In the genomic region with DNA sequence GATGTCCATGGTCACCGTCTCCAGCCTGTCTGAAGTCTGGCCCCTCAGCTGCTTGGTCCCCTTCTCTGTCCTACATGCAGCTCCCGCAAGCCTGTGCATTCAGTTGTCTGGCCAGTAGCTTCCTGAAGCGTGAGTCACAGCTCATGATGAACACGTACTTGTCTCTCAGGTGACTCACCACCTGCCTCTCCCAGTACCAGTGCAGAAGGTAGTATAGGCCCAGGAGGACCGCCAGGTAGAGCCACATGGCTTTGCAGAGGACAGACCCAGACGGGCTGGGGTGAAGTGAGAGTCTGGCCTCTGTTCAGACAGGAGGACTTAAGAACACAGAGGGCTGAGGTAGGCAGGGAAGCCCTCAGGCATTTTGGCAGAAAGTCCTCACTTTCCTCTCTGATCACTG, we compare ENCODE assay signal across 12 cellular contexts. TPM values are rescaled to one million over a fixed set of nuclear protein-coding genes. Genes with fewer than 3 reads are reported as not detected.
DNase-seq lines count a peak whose midpoint lies in the region; ATAC-seq and TF ChIP-seq lines count a peak whose summit lies in the region.
"Not testable (repeated sequence)": the region's sequence is repeated elsewhere in the genome, so short reads cannot be mapped to it uniquely, and the experiment has no call there.
"Had no signal": no experiment of that assay in that cellular context is flagged by ENCODE, and none has a peak within 500 bp of the region (broad histone marks: within the 10 kb centered on the region; RNA-seq: fewer than 3 reads in every experiment).

No MANE protein-coding gene starts in this region.

- H3F3A ChIP-seq in PC-9 (ENCODE audit: insufficient read depth, low read depth), result not testable (repeated sequence)

- peak overlapping the region; percentile 50 for H3K27ac Mint-ChIP-seq in MCF 10A (ENCODE audit: low read depth, unreplicated experiment)

- not testable (repeated sequence) for H4K20me1 ChIP-seq in PC-9 (ENCODE audit: insufficient read depth)

- not testable (repeated sequence) for BruUV-seq in PC-9 (replicated peaks; lab: Mats Ljungman, UMichigan); MCF 10A (replicated peaks; lab: Mats Ljungman, UMichigan)

- H3K9me3 ChIP-seq in PC-9 (ENCODE audit: insufficient read depth, low read depth); mucosa of descending colon; thyroid gland: not testable (repeated sequence)

- POLR2A ChIA-PET in PC-9 (lab: Charles Lee; ENCODE audit: unreplicated experiment) (interaction anchor here (0.6 to 0.9 kb wide), 5 partner anchors 9 to 351 kb away, joined by 3 to 21 read pairs (median 4); a partner anchor contains a TSS), MCF 10A (lab: Yijun Ruan, JAX) (interaction anchor here (0.6 to 3.6 kb wide), 14 partner anchors 29 to 298 kb away, joined by 3 to 38 read pairs (median 4); a partner anchor contains a TSS)

- CTCF ChIA-PET in PC-9 (lab: Charles Lee) (interaction anchor here (0.5 to 0.6 kb wide), 4 partner anchors 146 to 349 kb away, joined by 3 to 14 read pairs (median 3); no protein-coding TSS in a partner anchor), MCF 10A (lab: Yijun Ruan, JAX) (interaction anchor here (0.6 to 4.4 kb wide), 13 partner anchors 37 to 246 kb away, joined by 4 to 212 read pairs (median 6); a partner anchor contains a TSS)

- TF ChIP-seq POLR2A in thyroid gland (IDR thresholded peaks at IDR 0.05), result not testable (repeated sequence)

- H3K9me2 ChIP-seq in PC-9 (ENCODE audit: insufficient read depth), result not testable (repeated sequence)

- H3K4me1 ChIP-seq in PC-9 (replicated peaks; ENCODE audit: insufficient read depth) (peaks cover 12% of the 10 kb centered on the region), foreskin keratinocyte (peaks cover 17% of the 10 kb centered on the region), thyroid gland (peaks cover 0 to 22% of the 10 kb centered on the region in 2 donors)
- not testable (repeated sequence) for H3K4me1 ChIP-seq in mucosa of descending colon (ENCODE audit: low read depth)

- not testable (repeated sequence) for TF ChIP-seq CTCF in PC-9 (conservative IDR thresholded peaks at IDR 0.05); MCF 10A (IDR thresholded peaks at IDR 0.05; ENCODE audit: unreplicated experiment); mucosa of descending colon (IDR thresholded peaks at IDR 0.05); thyroid gland (IDR thresholded peaks at IDR 0.05)
- TF ChIP-seq CTCF in foreskin keratinocyte (conservative IDR thresholded peaks at IDR 0.05), result peak; percentile 44

- H3K79me2 ChIP-seq in PC-9 (ENCODE audit: low read depth), result not testable (repeated sequence)

- DNase-seq in EH (ENCODE audit: low read depth) (peak; percentile 53), LoVo (ENCODE audit: low spot score) (peak; percentile 86), PC-9 (peak; percentile 89), MCF 10A (ENCODE audit: unreplicated experiment) (peak; percentile 96), foreskin keratinocyte (peak; percentile 97 to 99), thyroid gland (peak; percentile 76)
- DNase-seq in activated CD4-positive, alpha-beta T cell treated with anti-CD3 and anti-CD28 coated beads for 48 hours, result peak; percentile 46
- DNase-seq in mucosa of descending colon, result not testable (repeated sequence)

- not testable (repeated sequence) for H3K9me3 Mint-ChIP-seq in MCF 10A (ENCODE audit: unreplicated experiment)

- H3K36me3 ChIP-seq in PC-9 (ENCODE audit: low read depth); mucosa of descending colon (ENCODE audit: low read depth); thyroid gland: not testable (repeated sequence)

- H3K4me2 ChIP-seq in PC-9, result peak overlapping the region; percentile 20

- not testable (repeated sequence) for H3K4me3 ChIP-seq in PC-9; mucosa of descending colon; thyroid gland (replicated peaks in 1 of 3)

- WGBS in thyroid gland, 2 donors, result 31 to 38% methylated on average over 3 to 4 of the region's 6 CpGs

- intact Hi-C loops in PC-9 (cut with micrococcal nuclease; ENCODE audit: unreplicated experiment), result not testable (repeated sequence)
- intact Hi-C loops in MCF 10A (cut with micrococcal nuclease), result loop anchor here (2.0 to 5.0 kb wide), 2 partner anchors 39 to 348 kb away; no protein-coding TSS in a partner anchor
- intact Hi-C loops in mucosa of descending colon (cut with DNase I, micrococcal nuclease), result loop anchor here (2.0 kb wide), 2 partner anchors 227 to 229 kb away; no protein-coding TSS in a partner anchor
- intact Hi-C loops in thyroid gland (cut with DNase I), result loop anchor here (5.0 to 10.0 kb wide), 2 partner anchors 141 to 228 kb away; no protein-coding TSS in a partner anchor

- not testable (repeated sequence) for H3K27me3 ChIP-seq in PC-9 (ENCODE audit: insufficient read depth, low read depth); foreskin keratinocyte; thyroid gland

- ATAC-seq in foreskin keratinocyte (peak; percentile 97), mucosa of descending colon (peak; percentile 89)

- H3K4me3 Mint-ChIP-seq in MCF 10A (ENCODE audit: unreplicated experiment), result not testable (repeated sequence)

- not testable (repeated sequence) for H3K27ac ChIP-seq in PC-9, foreskin keratinocyte
- H3K27ac ChIP-seq in thyroid gland, result peak overlapping the region in 1 of 3 donors; percentile 45

- H3K4me1 Mint-ChIP-seq in MCF 10A (ENCODE audit: insufficient read depth, unreplicated experiment), result peaks cover 25% of the 10 kb centered on the region

- H2AFZ ChIP-seq in PC-9, result not testable (repeated sequence)

- H3K27me3 Mint-ChIP-seq in MCF 10A (ENCODE audit: insufficient read depth, unreplicated experiment), result not testable (repeated sequence)

- H3K36me3 Mint-ChIP-seq in MCF 10A (ENCODE audit: insufficient read depth, unreplicated experiment), result not testable (repeated sequence)

RNA-seq across cellular contexts. Expression of a gene that starts 20.6 kb away (rescaled TPM):
- 6.5 and 7.6 TPM in 2 replicates for total RNA-seq in PC-9 (2021)
- 5.2 and 6.2 TPM in 2 replicates for total RNA-seq in MCF 10A (2022)
- total RNA-seq in foreskin keratinocyte, result 6.4 and 6.5 TPM in 2 replicates
- polyA plus RNA-seq in foreskin keratinocyte, result 1.4 and 1.6 TPM in 2 replicates
- 1 to 10 TPM; 3.5 to 8.6 (median 4.6) TPM for total RNA-seq in mucosa of descending colon
- 1 to 10 TPM; 4.5 to 8.5 (median 7.4) TPM for total RNA-seq in thyroid gland

RNA-seq across cellular contexts. Expression of a gene that starts 28.3 kb away (rescaled TPM):
- 0.79 and 0.88 TPM in 2 replicates for total RNA-seq in PC-9 (2021)
- 0.10 and 0.16 TPM in 2 replicates for total RNA-seq in MCF 10A (2022)
- total RNA-seq in foreskin keratinocyte, result 0.07 TPM in 2 replicates
- polyA plus RNA-seq in foreskin keratinocyte, result 0.04 TPM in 1 of 2 replicates, not detected in the other
- total RNA-seq in mucosa of descending colon, result under 1 TPM; 0.14 to 0.28 (median 0.19) TPM
- 1 to 10 TPM in 1 of 4 donors, under 1 TPM in 1, not detected in 2; 0.22 to 1.3 TPM for total RNA-seq in thyroid gland

RNA-seq across cellular contexts. Expression of a gene that starts 30.6 kb away (rescaled TPM):
- not detected in 2 replicates for total RNA-seq in PC-9 (2021)
- not detected in 2 replicates for total RNA-seq in MCF 10A (2022)
- not detected in 2 replicates for total RNA-seq in foreskin keratinocyte
- not detected in 2 replicates for polyA plus RNA-seq in foreskin keratinocyte
- 1 to 10 TPM in 2 of 3 donors, under 1 TPM in 1; 0.81 to 2.0 (median 1.8) TPM for total RNA-seq in mucosa of descending colon
- not detected for total RNA-seq in thyroid gland
- total RNA-seq: left lobe of liver, skeletal muscle tissue had no signal

RNA-seq across cellular contexts. Expression of a gene that starts 51.5 kb away (rescaled TPM):
- total RNA-seq in PC-9 (2021), result not detected in 2 replicates
- total RNA-seq in MCF 10A (2022), result not detected in 2 replicates
- total RNA-seq in foreskin keratinocyte, result 0.07 and 0.24 TPM in 2 replicates
- polyA plus RNA-seq in foreskin keratinocyte, result 0.09 TPM in 1 of 2 replicates, not detected in the other
- total RNA-seq in mucosa of descending colon, result not detected
- total RNA-seq in thyroid gland, result not detected
- total RNA-seq: activated naive CD8-positive, alpha-beta T cell treated with anti-CD3 and anti-CD28 coated beads for 36 hours; fibroblast of villous mesenchyme; left lobe of liver; skeletal muscle tissue had no signal
